ENCODE assay signal across 1 cellular context in the genomic region with DNA sequence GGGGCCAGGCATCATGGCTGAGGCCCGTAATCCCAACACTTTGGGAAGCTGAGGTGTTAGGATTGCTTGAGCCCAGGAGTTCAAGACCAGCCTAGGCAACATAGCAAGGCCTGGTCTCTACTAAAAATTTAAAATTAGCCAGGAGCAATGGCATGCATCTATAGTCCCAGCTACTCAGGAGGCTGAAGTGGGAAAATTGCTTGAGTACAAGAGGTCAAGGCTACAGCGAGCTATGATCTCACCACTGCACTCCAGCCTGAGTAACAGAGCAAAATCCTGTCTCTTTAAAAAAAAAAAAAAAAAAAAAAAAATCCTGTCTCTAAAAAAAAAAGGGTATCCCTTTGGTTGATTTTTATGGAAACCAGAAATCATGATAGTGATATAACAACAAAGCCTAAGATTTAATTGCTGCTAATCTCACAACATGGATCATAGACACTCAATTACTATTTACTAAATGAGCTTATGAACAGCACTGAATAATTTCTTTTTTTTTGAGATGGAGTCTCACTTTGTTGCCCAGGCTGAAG.
TF ChIP-seq lines count a peak whose summit lies in the region.

No MANE protein-coding gene starts in this region.

TF ChIP-seq in HepG2, 621 proteins besides CTCF, POLR2A, EP300 and RAD21 (continued from another document):
- TF ChIP-seq ZNF468 (CRISPR knock-in tag; IDR thresholded peaks at IDR 0.05) (no peak), ZNF333 (CRISPR knock-in tag; IDR thresholded peaks at IDR 0.05; ENCODE audit: borderline replicate concordance) (no peak), HNF1B (CRISPR knock-in tag; IDR thresholded peaks at IDR 0.05) (no peak), ZBTB3 (CRISPR knock-in tag; IDR thresholded peaks at IDR 0.05; ENCODE audit: borderline replicate concordance, low read depth) (0 out of 2 replicates have a peak, but pooled peaks have one; percentile 35), ZHX2 (IDR thresholded peaks at IDR 0.05; ENCODE audit: low read depth) (no peak), ZHX2 (CRISPR knock-in tag; IDR thresholded peaks at IDR 0.05; ENCODE audit: borderline replicate concordance) (no peak), STAT5B (CRISPR knock-in tag; IDR thresholded peaks at IDR 0.05) (no peak), CEBPG (CRISPR knock-in tag; IDR thresholded peaks at IDR 0.05) (no peak), GPN1 (CRISPR knock-in tag; IDR thresholded peaks at IDR 0.05; ENCODE audit: borderline replicate concordance) (no peak), PHF21A (CRISPR knock-in tag; IDR thresholded peaks at IDR 0.05) (no peak), MTERF4 (CRISPR knock-in tag; IDR thresholded peaks at IDR 0.05) (no peak), ZNF3 (CRISPR knock-in tag; IDR thresholded peaks at IDR 0.05) (no peak), NFKBIZ (CRISPR knock-in tag; IDR thresholded peaks at IDR 0.05) (no peak), SALL2 (CRISPR knock-in tag; IDR thresholded peaks at IDR 0.05) (no peak)
- TF ChIP-seq, protein P1, sequence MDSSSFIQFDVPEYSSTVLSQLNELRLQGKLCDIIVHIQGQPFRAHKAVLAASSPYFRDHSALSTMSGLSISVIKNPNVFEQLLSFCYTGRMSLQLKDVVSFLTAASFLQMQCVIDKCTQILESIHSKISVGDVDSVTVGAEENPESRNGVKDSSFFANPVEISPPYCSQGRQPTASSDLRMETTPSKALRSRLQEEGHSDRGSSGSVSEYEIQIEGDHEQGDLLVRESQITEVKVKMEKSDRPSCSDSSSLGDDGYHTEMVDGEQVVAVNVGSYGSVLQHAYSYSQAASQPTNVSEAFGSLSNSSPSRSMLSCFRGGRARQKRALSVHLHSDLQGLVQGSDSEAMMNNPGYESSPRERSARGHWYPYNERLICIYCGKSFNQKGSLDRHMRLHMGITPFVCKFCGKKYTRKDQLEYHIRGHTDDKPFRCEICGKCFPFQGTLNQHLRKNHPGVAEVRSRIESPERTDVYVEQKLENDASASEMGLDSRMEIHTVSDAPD (CRISPR knock-in tag; IDR thresholded peaks at IDR 0.05): no peak
- TF ChIP-seq, protein P2, sequence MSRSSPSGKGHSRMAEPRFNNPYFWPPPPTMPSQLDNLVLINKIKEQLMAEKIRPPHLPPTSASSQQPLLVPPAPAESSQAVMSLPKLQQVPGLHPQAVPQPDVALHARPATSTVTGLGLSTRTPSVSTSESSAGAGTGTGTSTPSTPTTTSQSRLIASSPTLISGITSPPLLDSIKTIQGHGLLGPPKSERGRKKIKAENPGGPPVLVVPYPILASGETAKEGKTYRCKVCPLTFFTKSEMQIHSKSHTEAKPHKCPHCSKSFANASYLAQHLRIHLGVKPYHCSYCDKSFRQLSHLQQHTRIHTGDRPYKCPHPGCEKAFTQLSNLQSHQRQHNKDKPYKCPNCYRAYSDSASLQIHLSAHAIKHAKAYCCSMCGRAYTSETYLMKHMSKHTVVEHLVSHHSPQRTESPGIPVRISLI (CRISPR knock-in tag; IDR thresholded peaks at IDR 0.05; ENCODE audit: borderline replicate concordance): peak; percentile 84; the same call in 1 of the 2 replicates
TF ChIP-seq in HepG2: peak in this region for 10.
